ENCODE assay signal across 20 cellular contexts in the genomic region with DNA sequence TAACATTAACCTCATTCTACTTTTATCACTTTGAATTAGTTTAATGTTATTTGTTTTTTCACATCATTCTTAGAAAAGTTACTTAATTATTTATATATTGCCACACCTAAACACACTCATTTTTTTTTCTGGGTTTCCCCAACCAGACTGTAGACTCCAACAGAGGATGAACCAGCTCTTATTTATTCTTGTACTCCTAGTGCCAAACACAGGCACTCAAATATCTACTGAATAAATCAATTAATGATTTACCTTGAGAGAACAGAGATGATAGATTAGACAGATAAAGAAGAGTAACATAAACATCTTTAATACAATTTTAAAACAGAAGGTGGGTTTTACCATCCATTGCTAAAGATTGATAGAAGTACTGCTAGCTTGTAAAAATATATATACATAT.
"Had no signal": no experiment of that assay in that cellular context is flagged by ENCODE, and none has a peak within 500 bp of the region (broad histone marks: within the 10 kb centered on the region; RNA-seq: fewer than 3 reads in every experiment).

No MANE protein-coding gene starts in this region.

- H3K9ac ChIP-seq: parathyroid adenoma had no signal

- H3K27ac ChIP-seq: coronary artery, dorsolateral prefrontal cortex, heart left ventricle, lower lobe of right lung, parathyroid adenoma, prostate gland, sigmoid colon, thoracic aorta, transverse colon had no signal

- DNase-seq: dorsolateral prefrontal cortex; effector CD8-positive, alpha-beta T cell; foreskin melanocyte; heart left ventricle; hippocampal formation; kidney glomerular epithelial cell; lower lobe of right lung; sigmoid colon; stimulated activated CD4-positive, alpha-beta T cell treated with anti-CD3 and anti-CD28 coated beads, Interleukin-2, amount 100 ng/mL, for 24 hours; stimulated activated CD4-positive, alpha-beta T cell treated with anti-CD3 and anti-CD28 coated beads, Interleukin-4, amount 100 ng/mL, for 4 hours; stimulated activated naive B cell treated with anti-CD40 and anti-IgM and Interleukin-4, amounts not matched to agents 10 μg/mL and 1 μg/mL and 100 μg/mL, for 72 hours; stimulated activated naive CD8-positive, alpha-beta T cell treated with anti-CD3 and anti-CD28 coated beads, Interleukin-15, amount 100 ng/mL, for 72 hours; transverse colon had no signal

- H3K4me3 ChIP-seq: coronary artery, dorsolateral prefrontal cortex, heart left ventricle, lower lobe of right lung, prostate gland, sigmoid colon, skin epidermis, thoracic aorta, transverse colon had no signal

- H3K4me1 ChIP-seq: parathyroid adenoma, prostate gland had no signal

- H2AFZ ChIP-seq: parathyroid adenoma had no signal

- FAIRE-seq: islet of Langerhans had no signal

- H3K36me3 ChIP-seq: lower lobe of right lung, prostate gland, sigmoid colon, thoracic aorta, transverse colon had no signal

- H3K27me3 ChIP-seq: dorsolateral prefrontal cortex, heart left ventricle, sigmoid colon, transverse colon had no signal

- ATAC-seq: heart left ventricle; natural killer cell treated with Interleukin-12 subunit alpha and Interleukin-12 subunit beta and Interleukin-15 and Interleukin-18, amount 100 ng/mL, for 72 hours; stimulated activated naive B cell treated with anti-CD40 and anti-IgM and Interleukin-4, amounts not matched to agents 10 μg/mL and 1 μg/mL and 100 μg/mL, for 72 hours; stimulated activated naive CD8-positive, alpha-beta T cell treated with anti-CD3 and anti-CD28 coated beads, Interleukin-15, amount 100 ng/mL, for 72 hours had no signal

- H3K9me3 ChIP-seq: heart left ventricle, lower lobe of right lung, prostate gland, sigmoid colon, thoracic aorta, transverse colon had no signal
